In genomic region chr14:97280526-97280925, GRCh38 we compare ENCODE assay signal across 18 cellular contexts.
DNase-seq lines count a peak whose midpoint lies in the region; FAIRE-seq and TF ChIP-seq lines count a peak whose summit lies in the region.
"Had no signal": no experiment of that assay in that cellular context is flagged by ENCODE, and none has a peak within 500 bp of the region (broad histone marks: within the 10 kb centered on the region; RNA-seq: fewer than 3 reads in every experiment).

No MANE protein-coding gene starts in this region.

- in situ Hi-C loops in astrocyte of the cerebellum (cut with HindIII; ENCODE audit: low sequenced_read_pairs): no loop called here

- intact Hi-C loops in Caco-2 (cut with micrococcal nuclease; ENCODE audit: unreplicated experiment): no loop called here

- TF ChIP-seq CTCF in astrocyte of the cerebellum (IDR thresholded peaks at IDR 0.05; ENCODE audit: low read depth, low read length, missing control alignments): no peak
- no peak for TF ChIP-seq CTCF in D721Med (IDR thresholded peaks at IDR 0.05; ENCODE audit: insufficient read depth, missing control alignments)
- no peak for TF ChIP-seq CTCF in Caco-2 (IDR thresholded peaks at IDR 0.05; ENCODE audit: insufficient read depth in 1 of 2, low read depth in 1 of 2, low read length in 1 of 2, severe bottlenecking in 1 of 2, unreplicated experiment in 1 of 2)

- H3K4me3 Mint-ChIP-seq in Caco-2 (ENCODE audit: unreplicated experiment): no peak overlapping the region

- H3K27me3 ChIP-seq in Caco-2 (replicated peaks; ENCODE audit: control insufficient read depth, insufficient read depth, low read length): no peaks in the 10 kb centered on the region
- H3K27me3 ChIP-seq: MG63 had no signal

- POLR2A ChIA-PET in HEK293T (lab: Yijun Ruan, JAX): no interaction called here
- POLR2A ChIA-PET in Caco-2 (lab: Charles Lee): no interaction called here

- CTCF ChIA-PET in HEK293T (lab: Yijun Ruan, JAX): no interaction called here
- CTCF ChIA-PET in Caco-2 (lab: Charles Lee): no interaction called here

- H3K4me3 ChIP-seq in astrocyte of the cerebellum (ENCODE audit: low read depth, low read length) (no peak overlapping the region), Caco-2 (ENCODE audit: low read depth, low read length) (no peak overlapping the region)
- H3K4me3 ChIP-seq: HAP-1, MG63 had no signal

- H3K36me3 ChIP-seq in Caco-2 (ENCODE audit: control insufficient read depth, insufficient read depth, low read length): no peaks in the 10 kb centered on the region
- H3K36me3 ChIP-seq: HAP-1, MG63 had no signal

- H3K9me3 Mint-ChIP-seq in Caco-2 (ENCODE audit: unreplicated experiment): no peaks in the 10 kb centered on the region

- H3K27ac Mint-ChIP-seq in Caco-2 (ENCODE audit: unreplicated experiment): no peak overlapping the region

- H3K4me1 Mint-ChIP-seq in Caco-2 (ENCODE audit: low read depth, unreplicated experiment): no peaks in the 10 kb centered on the region

- H3K36me3 Mint-ChIP-seq in Caco-2 (ENCODE audit: insufficient read depth, unreplicated experiment): no peaks in the 10 kb centered on the region

- DNase-seq in A172 (ENCODE audit: low spot score) (peak; percentile 18), HT1080 (ENCODE audit: low read depth) (peak; percentile 44), astrocyte of the cerebellum (ENCODE audit: low read depth) (peak; percentile 22), kidney glomerular epithelial cell (lab: John Stamatoyannopoulos, UW) (peak; percentile 84), D721Med (ENCODE audit: insufficient read length, low spot score) (no peak), HEK293T (ENCODE audit: extremely low spot score) (no peak), NCI-H1436 (lab: John Stamatoyannopoulos, UW) (no peak), Caco-2 (no peak)
- DNase-seq: 8988T, DMS53, MG63, NCI-H1092, NCI-H1694, NCI-H2107, NCI-H2227 treated with DMSO at 0.1 percent for 48 hours, NCI-H524, SHP77 had no signal

- H3K9me3 ChIP-seq in Caco-2: no peaks in the 10 kb centered on the region
- H3K9me3 ChIP-seq: HAP-1, MG63 had no signal

- peaks cover 8% of the 10 kb centered on the region for H3K27me3 Mint-ChIP-seq in Caco-2 (ENCODE audit: insufficient read depth, unreplicated experiment)

- BruUV-seq in Caco-2 (replicated peaks; lab: Mats Ljungman, UMichigan): no TSS peak

- H3K4me1 ChIP-seq in Caco-2: no peaks in the 10 kb centered on the region
- H3K4me1 ChIP-seq: HAP-1 had no signal

- FAIRE-seq in D721Med (lab: Jason Lieb, UNC): no peak

TF ChIP-seq in HEK293T, 16 proteins besides CTCF, POLR2A, EP300 and RAD21:
- TF ChIP-seq NFRKB (IDR thresholded peaks at IDR 0.05): no peak
- TF ChIP-seq HDGF (IDR thresholded peaks at IDR 0.05; ENCODE audit: borderline replicate concordance): no peak
- no peak for TF ChIP-seq FOXK2 (IDR thresholded peaks at IDR 0.05)

Comparison
In these comparisons a context has a peak if more than half of its experiments do, and no peak if none do; other contexts are left out.
1. DNase-seq: peak in A172 (single experiment), HT1080 (single experiment), astrocyte of the cerebellum (single experiment) and kidney glomerular epithelial cell (single experiment); none in D721Med (single experiment), HEK293T (single experiment), NCI-H1436 (single experiment) and Caco-2 (0 of 2).